8 cellular contexts compared by ENCODE assay signal in genomic region chr7:150049012-150049655, GRCh38.
DNase-seq lines count a peak whose midpoint lies in the region; ATAC-seq, FAIRE-seq and TF ChIP-seq lines count a peak whose summit lies in the region.
"Not testable (repeated sequence)": the region's sequence is repeated elsewhere in the genome, so short reads cannot be mapped to it uniquely, and the experiment has no call there.

No MANE protein-coding gene starts in this region.

- DNase-seq in GM13977 (ENCODE audit: low spot score), result peak; percentile 2
- DNase-seq in NCI-H2107 treated with DMSO at 0.1 percent for 48 hours (lab: John Stamatoyannopoulos, UW; ENCODE audit: unreplicated experiment), result peak; percentile 69
- DNase-seq in GM12878 (ENCODE audit: low read depth, low spot score); progenitor cell of endocrine pancreas (ENCODE audit: low spot score, unreplicated experiment): not testable (repeated sequence)
- peak; percentile 37 for DNase-seq in glutamatergic neuron
- peak; percentile 78 for DNase-seq in lower lobe of right lung
- DNase-seq in vagina (ENCODE audit: extremely low spot score in 2 of 2), result peak in 1 of 2 donors; percentile 89

- SMC1A ChIA-PET in GM12878 (lab: Charles Lee; ENCODE audit: uncharacterized antibody, unreplicated experiment), result not testable (repeated sequence)

- BruUV-seq in GM12878 (replicated peaks; lab: Mats Ljungman, UMichigan), result not testable (repeated sequence)

- H3K4me3 Mint-ChIP-seq in glutamatergic neuron (ENCODE audit: unreplicated experiment) (peak overlapping the region; percentile 79), progenitor cell of endocrine pancreas (ENCODE audit: low read depth) (peak overlapping the region; percentile 78)

- peak; percentile 39; the same call in 2 of the 3 replicates for ATAC-seq in GM12878
- ATAC-seq in lower lobe of right lung, result peak; percentile 94 to 95

- POLR2A ChIA-PET in GM12878 (lab: Charles Lee), result not testable (repeated sequence)

- H3K9me3 Mint-ChIP-seq in glutamatergic neuron (ENCODE audit: unreplicated experiment); progenitor cell of endocrine pancreas (ENCODE audit: low read depth): not testable (repeated sequence)

- H3K4me1 Mint-ChIP-seq in glutamatergic neuron (ENCODE audit: low read depth, unreplicated experiment); progenitor cell of endocrine pancreas (ENCODE audit: low read depth): not testable (repeated sequence)

- FAIRE-seq in GM12878 (lab: Jason Lieb, UNC), result not testable (repeated sequence)

- H3K27me3 ChIP-seq in GM12878 (replicated peaks in 1 of 2; ENCODE audit: control insufficient read depth in 2 of 2, insufficient read depth in 2 of 2, low read length in 1 of 2); lower lobe of right lung (ENCODE audit: low read depth); vagina: not testable (repeated sequence)

- not testable (repeated sequence) for H4K20me1 ChIP-seq in GM12878 (ENCODE audit: control insufficient read depth, insufficient read depth)

- not testable (repeated sequence) for TF ChIP-seq CTCF in GM13977 (IDR thresholded peaks at IDR 0.05; ENCODE audit: extremely low read depth, insufficient read depth, missing control alignments); GM12878 (IDR thresholded peaks at IDR 0.05 in 2 of 3, conservative IDR thresholded peaks at IDR 0.05 in 1 of 3; ENCODE audit: control insufficient read depth in 2 of 3, extremely low read depth in 1 of 3, insufficient read depth in 1 of 3, low read depth in 3 of 3, low read length in 3 of 3); vagina (IDR thresholded peaks at IDR 0.05)
- TF ChIP-seq CTCF in VCaP (conservative IDR thresholded peaks at IDR 0.05), result peak; percentile 52
- peak; percentile 4 for TF ChIP-seq CTCF in glutamatergic neuron (IDR thresholded peaks at IDR 0.05; ENCODE audit: partially characterized antibody, unreplicated experiment)
- peak; percentile 30 for TF ChIP-seq CTCF in lower lobe of right lung (IDR thresholded peaks at IDR 0.05)
- TF ChIP-seq CTCF in progenitor cell of endocrine pancreas (IDR thresholded peaks at IDR 0.05; ENCODE audit: unreplicated experiment), result peak; percentile 49

- 38% methylated on average over 14 of the region's 46 CpGs for WGBS in GM12878 (ENCODE audit: insufficient coverage, insufficient replicate concordance, low lambda C conversion rate, missing lambda C conversion rate)

- not testable (repeated sequence) for H3K9ac ChIP-seq in GM12878 (ENCODE audit: control insufficient read depth, insufficient read depth, low read length)

- H3K4me1 ChIP-seq in GM12878 (ENCODE audit: control insufficient read depth, insufficient read depth, low read length); lower lobe of right lung: not testable (repeated sequence)
- H3K4me1 ChIP-seq in vagina, result peaks cover 11% of the 10 kb centered on the region

- peak overlapping the region; percentile 73 for H3K27ac ChIP-seq in VCaP
- not testable (repeated sequence) for H3K27ac ChIP-seq in GM12878 (ENCODE audit: control insufficient read depth, insufficient read depth); lower lobe of right lung; vagina

- H3K27ac Mint-ChIP-seq in glutamatergic neuron (ENCODE audit: unreplicated experiment), result not testable (repeated sequence)
- H3K27ac Mint-ChIP-seq in progenitor cell of endocrine pancreas, result peak overlapping the region; percentile 33

- not testable (repeated sequence) for H3K36me3 Mint-ChIP-seq in glutamatergic neuron (ENCODE audit: unreplicated experiment); progenitor cell of endocrine pancreas (ENCODE audit: insufficient read depth)

- not testable (repeated sequence) for H3K79me2 ChIP-seq in GM12878 (ENCODE audit: control insufficient read depth, insufficient read depth, low read length)

- RAD21 ChIA-PET in GM12878 (lab: Charles Lee; ENCODE audit: unreplicated experiment), result not testable (repeated sequence)

- H3K4me3 ChIP-seq in GM12878, result not testable (repeated sequence)
- H3K4me3 ChIP-seq in lower lobe of right lung, result peak overlapping the region; percentile 55
- peak overlapping the region; percentile 35 to 39 for H3K4me3 ChIP-seq in vagina

- CTCF ChIA-PET in GM12878 (lab: Yijun Ruan, JAX), result not testable (repeated sequence)

- not testable (repeated sequence) for H2AFZ ChIP-seq in GM12878 (ENCODE audit: control insufficient read depth, low read depth, low read length)

- H3K4me2 ChIP-seq in GM12878 (ENCODE audit: control insufficient read depth, insufficient read depth), result not testable (repeated sequence)

- not testable (repeated sequence) for H3K9me3 ChIP-seq in GM12878 (replicated peaks; ENCODE audit: control insufficient read depth, insufficient read depth, low read length); lower lobe of right lung; vagina

- in situ Hi-C loops in GM13977 (cut with MboI; ENCODE audit: low pct_unique_long_range_greater_than_20kb, low sequenced_read_pairs, unreplicated experiment); GM12878 (cut with MboI): not testable (repeated sequence)

- not testable (repeated sequence) for H3K36me3 ChIP-seq in GM12878 (ENCODE audit: control insufficient read depth in 2 of 2, insufficient read depth in 2 of 2, low read length in 1 of 2); lower lobe of right lung; vagina

- not testable (repeated sequence) for H3K27me3 Mint-ChIP-seq in glutamatergic neuron (ENCODE audit: unreplicated experiment)
- peaks cover 55% of the 10 kb centered on the region for H3K27me3 Mint-ChIP-seq in progenitor cell of endocrine pancreas

- TF ChIP-seq RAD21 in GM12878 (IDR thresholded peaks at IDR 0.05; ENCODE audit: insufficient read depth, low read depth, low read length), result not testable (repeated sequence)

- not testable (repeated sequence) for TF ChIP-seq EP300 in GM12878 (IDR thresholded peaks at IDR 0.05; ENCODE audit: borderline replicate concordance in 1 of 2, control insufficient read depth in 1 of 2, low read depth in 2 of 2, low read length in 2 of 2)

- not testable (repeated sequence) for TF ChIP-seq POLR2A in GM12878 (IDR thresholded peaks at IDR 0.05; ENCODE audit: low read depth, low read length); vagina (IDR thresholded peaks at IDR 0.05)

- intact Hi-C loops in GM12878 (cut with micrococcal nuclease; ENCODE audit: unreplicated experiment); lower lobe of right lung (cut with DNase I); vagina (cut with DNase I): not testable (repeated sequence)
